Comparison of ENCODE assay signal across 8 cellular contexts in genomic region chr1:155207578-155208405, GRCh38. TPM values are rescaled to one million over a fixed set of nuclear protein-coding genes. Genes with fewer than 3 reads are reported as not detected.
A peak's percentile ranks its signal among the peaks of the same experiment; 100 is the strongest.
DNase-seq lines count a peak whose midpoint lies in the region; ATAC-seq and TF ChIP-seq lines count a peak whose summit lies in the region.

Gene THBS3 (minus strand): TSS chr1:155207897. CDS start chr1:155207876, 21 bp downstream.

- TF ChIP-seq CTCF in brain microvascular endothelial cell (IDR thresholded peaks at IDR 0.05; ENCODE audit: low read depth, low read length, missing control alignments) = no peak

- H3K27me3 ChIP-seq in brain microvascular endothelial cell (replicated peaks) (no peaks in the 10 kb centered on the region), skeletal muscle satellite cell (ENCODE audit: control insufficient read depth, insufficient read depth, low read length) (no peaks in the 10 kb centered on the region)

- peak within 1 kb of the TSS; percentile 100 for H3K9ac ChIP-seq in skeletal muscle satellite cell (ENCODE audit: low read depth, low read length)

- H3K4me1 ChIP-seq in skeletal muscle satellite cell (ENCODE audit: control insufficient read depth, insufficient read depth, low read length) = peaks cover 15% of the 10 kb centered on the region

- H3K4me2 ChIP-seq in skeletal muscle satellite cell (ENCODE audit: low read length) = peak within 1 kb of the TSS; percentile 96

- peak within 1 kb of the TSS; percentile 98 for H3K4me3 ChIP-seq in brain microvascular endothelial cell (ENCODE audit: low read depth, low read length)
- H3K4me3 ChIP-seq in skeletal muscle satellite cell (ENCODE audit: low read length) = peak within 1 kb of the TSS; percentile 90

- H3K9me3 ChIP-seq in skeletal muscle satellite cell (replicated peaks; ENCODE audit: low read length) = no peaks in the 10 kb centered on the region

- ATAC-seq in HG02763 (IDR thresholded peaks at IDR 0.05; ENCODE audit: unreplicated experiment) = no peak

- peak; percentile 70 for DNase-seq in NCI-H1436 (lab: John Stamatoyannopoulos, UW)
- no peak for DNase-seq in NCI-H1436 treated with DMSO at 0.1 percent for 48 hours (lab: John Stamatoyannopoulos, UW)
- peak; percentile 60 for DNase-seq in NCI-H446 treated with DMSO at 0.1 percent for 48 hours (lab: John Stamatoyannopoulos, UW)
- peak; percentile 27 for DNase-seq in brain microvascular endothelial cell
- DNase-seq in iris pigment epithelial cell (ENCODE audit: low read depth) = peak; percentile 35
- DNase-seq in activated CD4-positive, CD25-positive, alpha-beta regulatory T cell treated with anti-CD3 and anti-CD28 coated beads, Interleukin-2, amount 50 U/mL, for 72 hours = no peak

- H3K36me3 ChIP-seq in brain microvascular endothelial cell (replicated peaks) = peaks cover 6% of the 10 kb centered on the region
- H3K36me3 ChIP-seq in skeletal muscle satellite cell (ENCODE audit: insufficient read depth, low read length) = peaks cover 5% of the 10 kb centered on the region

- peak within 1 kb of the TSS; percentile 100 for H3K27ac ChIP-seq in brain microvascular endothelial cell

- in situ Hi-C loops in brain microvascular endothelial cell (cut with HindIII; ENCODE audit: low pct_ligation_motif_present, low sequenced_read_pairs) = no loop called here

RNA-seq across cellular contexts. Expression of gene THBS3, which starts in this region (rescaled TPM):
- 8.3 and 11.2 TPM in 2 replicates for total RNA-seq in skeletal muscle satellite cell (2012; rRNA removed)

Comparison
In these comparisons a context has a peak if more than half of its experiments do, and no peak if none do; other contexts are left out.
1. DNase-seq: peak in NCI-H1436 (single experiment), NCI-H446 treated with DMSO at 0.1 percent for 48 hours (single experiment), brain microvascular endothelial cell (single experiment) and iris pigment epithelial cell (single experiment); none in NCI-H1436 treated with DMSO at 0.1 percent for 48 hours (single experiment) and activated CD4-positive, CD25-positive, alpha-beta regulatory T cell treated with anti-CD3 and anti-CD28 coated beads, Interleukin-2, amount 50 U/mL, for 72 hours (single experiment).